In genomic region chr1:62285984-62286481, GRCh38 we compare ENCODE assay signal across 12 cellular contexts. TPM values are rescaled to one million over a fixed set of nuclear protein-coding genes. Genes with fewer than 3 reads are reported as not detected.
DNase-seq lines count a peak whose midpoint lies in the region; ATAC-seq, FAIRE-seq and TF ChIP-seq lines count a peak whose summit lies in the region.
"Had no signal": no experiment of that assay in that cellular context is flagged by ENCODE, and none has a peak within 500 bp of the region (broad histone marks: within the 10 kb centered on the region; RNA-seq: fewer than 3 reads in every experiment).

No MANE protein-coding gene starts in this region.

- whole genome bisulfite sequencing in small intestine, 3 donors: 6 to 44% (median 22%) methylated on average over 15 of the region's 15 CpGs

- CTCF ChIA-PET in WTC11 (lab: Charles Lee): interaction anchor here (0.6 to 2.3 kb wide), 10 partner anchors 8 to 203 kb away, joined by 3 to 9 read pairs (median 4); no protein-coding TSS in a partner anchor

- peak; percentile 11 for ATAC-seq in WTC11
- no peak for ATAC-seq in HG03439 (IDR thresholded peaks at IDR 0.05; ENCODE audit: unreplicated experiment)
- ATAC-seq in HG02852 (IDR thresholded peaks at IDR 0.05; ENCODE audit: unreplicated experiment): no peak
- ATAC-seq in GM21717 (IDR thresholded peaks at IDR 0.05; ENCODE audit: unreplicated experiment): no peak
- ATAC-seq: activated CD8-positive, alpha-beta T cell treated with anti-CD3 and anti-CD28 coated beads for 36 hours; T-cell had no signal

- peaks cover 4% of the 10 kb centered on the region for H3K9me3 Mint-ChIP-seq in WTC11
- H3K9me3 Mint-ChIP-seq: T-cell had no signal

- H3K9me3 ChIP-seq in HUES48 (ENCODE audit: control insufficient read depth, insufficient read depth, low read length): no peaks in the 10 kb centered on the region
- no peaks in the 10 kb centered on the region for H3K9me3 ChIP-seq in small intestine (ENCODE audit: control insufficient read depth, low read depth)

- H3K27ac Mint-ChIP-seq in WTC11: peak overlapping the region; percentile 34; the same call in 1 of the 2 replicates
- H3K27ac Mint-ChIP-seq: activated CD8-positive, alpha-beta T cell treated with anti-CD3 and anti-CD28 coated beads for 36 hours; T-cell had no signal

- peak overlapping the region; percentile 59 for H3K27ac ChIP-seq in HUES48 (ENCODE audit: low read depth, low read length)
- no peak overlapping the region for H3K27ac ChIP-seq in small intestine (ENCODE audit: low read depth in 1 of 2, low read length in 1 of 2)

- H3K4me3 ChIP-seq in HUES48 (ENCODE audit: low read depth, low read length): peak overlapping the region; percentile 14
- H3K4me3 ChIP-seq in small intestine (ENCODE audit: low read depth in 1 of 2, low read length in 2 of 2): no peak overlapping the region

- H3K27me3 Mint-ChIP-seq in WTC11 (ENCODE audit: low read depth): peaks cover 99% of the 10 kb centered on the region

- POLR2A ChIA-PET in WTC11 (lab: Charles Lee): interaction anchor here (0.8 to 1.2 kb wide), 2 partner anchors 88 to 150 kb away, joined by 3 to 4 read pairs; no protein-coding TSS in a partner anchor

- FAIRE-seq in small intestine (lab: Jason Lieb, UNC): no peak
- FAIRE-seq: GM18507 had no signal

- TF ChIP-seq CTCF in WTC11 (IDR thresholded peaks at IDR 0.05): no peak

- H3K36me3 ChIP-seq in HUES48 (ENCODE audit: control insufficient read depth, insufficient read depth, low read length) (no peaks in the 10 kb centered on the region), small intestine (ENCODE audit: control insufficient read depth in 2 of 2, insufficient read depth in 2 of 2, low read length in 2 of 2) (no peaks in the 10 kb centered on the region)

- peaks cover 82% of the 10 kb centered on the region for H3K27me3 ChIP-seq in HUES48 (ENCODE audit: control insufficient read depth, insufficient read depth, low read length)
- peaks cover 0 to 3% of the 10 kb centered on the region in 2 donors for H3K27me3 ChIP-seq in small intestine (ENCODE audit: control insufficient read depth in 2 of 2, insufficient read depth in 2 of 2, low read length in 2 of 2)

- H3K4me3 Mint-ChIP-seq in WTC11: peak overlapping the region; percentile 60
- H3K4me3 Mint-ChIP-seq: activated CD8-positive, alpha-beta T cell treated with anti-CD3 and anti-CD28 coated beads for 36 hours; T-cell had no signal

- H3K4me1 Mint-ChIP-seq in WTC11: peaks cover 71% of the 10 kb centered on the region

- peaks cover 5% of the 10 kb centered on the region for H3K36me3 Mint-ChIP-seq in WTC11
- H3K36me3 Mint-ChIP-seq: T-cell had no signal

- DNase-seq in WTC11 (ENCODE audit: low spot score): peak; percentile 46
- DNase-seq in iPS-NIHi7 (ENCODE audit: extremely low spot score): peak; percentile 51
- DNase-seq in small intestine: peak; percentile 3
- DNase-seq: activated CD8-positive, alpha-beta T cell treated with anti-CD3 and anti-CD28 coated beads for 36 hours; NCI-H774; stimulated activated CD4-positive, alpha-beta T cell treated with anti-CD3 and anti-CD28 coated beads, Interleukin-4, amount 100 ng/mL, for 4 hours; T-cell had no signal

- H3K9ac ChIP-seq in HUES48 (ENCODE audit: low read depth, low read length): no peak overlapping the region

- H3K4me1 ChIP-seq in HUES48 (ENCODE audit: control insufficient read depth, insufficient read depth, low read length) (peaks cover 28% of the 10 kb centered on the region), small intestine (ENCODE audit: control insufficient read depth in 2 of 2, insufficient read depth in 1 of 2, low read depth in 1 of 2, low read length in 1 of 2) (no peaks in the 10 kb centered on the region)

TF ChIP-seq in WTC11, 78 proteins besides CTCF, POLR2A, EP300 and RAD21 (continues in another document):
- TF ChIP-seq NFATC4 (CRISPR knock-in tag; IDR thresholded peaks at IDR 0.05): no peak
- TF ChIP-seq ZNF219 (CRISPR knock-in tag; IDR thresholded peaks at IDR 0.05; ENCODE audit: borderline replicate concordance): no peak
- TF ChIP-seq NFYB (CRISPR knock-in tag; conservative IDR thresholded peaks at IDR 0.05; ENCODE audit: low read depth): no peak
- TF ChIP-seq FOXP1 (CRISPR knock-in tag; IDR thresholded peaks at IDR 0.05; ENCODE audit: borderline replicate concordance): no peak
- TF ChIP-seq, protein P1, sequence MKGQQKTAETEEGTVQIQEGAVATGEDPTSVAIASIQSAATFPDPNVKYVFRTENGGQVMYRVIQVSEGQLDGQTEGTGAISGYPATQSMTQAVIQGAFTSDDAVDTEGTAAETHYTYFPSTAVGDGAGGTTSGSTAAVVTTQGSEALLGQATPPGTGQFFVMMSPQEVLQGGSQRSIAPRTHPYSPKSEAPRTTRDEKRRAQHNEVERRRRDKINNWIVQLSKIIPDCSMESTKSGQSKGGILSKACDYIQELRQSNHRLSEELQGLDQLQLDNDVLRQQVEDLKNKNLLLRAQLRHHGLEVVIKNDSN (CRISPR knock-in tag; IDR thresholded peaks at IDR 0.05): peak; percentile 62; the same call in 1 of the 2 replicates
- no peak for TF ChIP-seq ATF2 (CRISPR knock-in tag; IDR thresholded peaks at IDR 0.05; ENCODE audit: borderline replicate concordance, low read depth)
- no peak for TF ChIP-seq ETV6 (CRISPR knock-in tag; IDR thresholded peaks at IDR 0.05)
- TF ChIP-seq FOXK1 (CRISPR knock-in tag; IDR thresholded peaks at IDR 0.05): no peak
- no peak for TF ChIP-seq ATF1 (CRISPR knock-in tag; IDR thresholded peaks at IDR 0.05)
- no peak for TF ChIP-seq RELA (CRISPR knock-in tag; IDR thresholded peaks at IDR 0.05; ENCODE audit: borderline replicate concordance)
- TF ChIP-seq CREM (CRISPR knock-in tag; IDR thresholded peaks at IDR 0.05): no peak
- TF ChIP-seq, protein P2, sequence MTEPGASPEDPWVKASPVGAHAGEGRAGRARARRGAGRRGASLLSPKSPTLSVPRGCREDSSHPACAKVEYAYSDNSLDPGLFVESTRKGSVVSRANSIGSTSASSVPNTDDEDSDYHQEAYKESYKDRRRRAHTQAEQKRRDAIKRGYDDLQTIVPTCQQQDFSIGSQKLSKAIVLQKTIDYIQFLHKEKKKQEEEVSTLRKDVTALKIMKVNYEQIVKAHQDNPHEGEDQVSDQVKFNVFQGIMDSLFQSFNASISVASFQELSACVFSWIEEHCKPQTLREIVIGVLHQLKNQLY (CRISPR knock-in tag; IDR thresholded peaks at IDR 0.05): no peak
- TF ChIP-seq GTF2I (CRISPR knock-in tag; conservative IDR thresholded peaks at IDR 0.05): no peak
- no peak for TF ChIP-seq ZNF121 (CRISPR knock-in tag; IDR thresholded peaks at IDR 0.05)
- no peak for TF ChIP-seq ZNF671 (CRISPR knock-in tag; IDR thresholded peaks at IDR 0.05)
- no peak for TF ChIP-seq TEAD1 (CRISPR knock-in tag; IDR thresholded peaks at IDR 0.05)
- TF ChIP-seq SMAD4 (CRISPR knock-in tag; IDR thresholded peaks at IDR 0.05): no peak
- no peak for TF ChIP-seq SOX15 (CRISPR knock-in tag; IDR thresholded peaks at IDR 0.05)
- no peak for TF ChIP-seq ZNF281 (CRISPR knock-in tag; IDR thresholded peaks at IDR 0.05)
- no peak for TF ChIP-seq NFE2L1 (CRISPR knock-in tag; IDR thresholded peaks at IDR 0.05)
- no peak for TF ChIP-seq CREB1 (CRISPR knock-in tag; IDR thresholded peaks at IDR 0.05)

RNA-seq across cellular contexts. Expression of gene KANK4, which starts 33.2 kb away (rescaled TPM):
- 0.23 to 0.55 TPM (median 0.35 TPM) in 3 replicates for total RNA-seq in WTC11 (2021)
- polyA plus RNA-seq in small intestine: under 1 TPM in 1 of 3 donors, not detected in 2; 0.43 TPM
- total RNA-seq: activated CD8-positive, alpha-beta T cell treated with anti-CD3 and anti-CD28 coated beads for 36 hours; T-cell had no signal
